12 cellular contexts compared by ENCODE assay signal in the genomic region with DNA sequence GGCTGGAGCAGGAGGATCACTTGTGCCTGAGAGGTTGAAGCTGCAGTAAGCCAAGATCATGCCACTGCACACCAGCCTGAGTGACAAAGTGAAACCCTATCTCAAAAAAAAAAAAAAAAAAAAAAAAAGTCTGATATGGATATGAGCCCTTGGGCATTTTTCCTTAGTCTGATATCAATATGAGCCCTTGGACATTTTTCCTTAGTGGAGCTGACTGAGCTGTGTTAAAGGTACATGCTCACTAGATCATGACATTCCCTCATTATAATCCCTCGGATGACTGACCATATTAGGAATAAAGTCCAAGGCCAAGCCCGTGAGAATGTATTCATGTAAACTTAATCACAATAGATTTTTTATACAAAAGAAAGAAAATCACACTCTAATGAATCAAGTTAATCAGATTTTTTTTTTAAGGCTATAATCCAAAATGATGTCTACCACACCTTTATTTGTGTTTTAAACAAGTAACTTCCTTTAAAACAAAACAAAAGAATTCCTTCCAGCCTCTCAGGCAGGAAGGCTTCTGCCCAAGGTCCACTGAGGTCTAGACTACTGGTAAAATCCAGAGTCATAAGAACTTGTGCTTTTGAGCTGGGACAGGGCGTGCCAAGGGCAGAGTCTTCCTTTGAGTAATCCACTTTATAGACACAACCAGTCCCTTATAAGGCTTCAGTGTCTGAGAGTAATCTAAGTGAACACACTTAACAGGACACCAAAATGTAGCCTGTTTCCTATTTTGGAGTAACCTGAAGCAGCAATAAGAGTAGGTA. TPM values are rescaled to one million over a fixed set of nuclear protein-coding genes. Genes with fewer than 3 reads are reported as not detected.
DNase-seq lines count a peak whose midpoint lies in the region; ATAC-seq, FAIRE-seq and TF ChIP-seq lines count a peak whose summit lies in the region.
"Had no signal": no experiment of that assay in that cellular context is flagged by ENCODE, and none has a peak within 500 bp of the region (broad histone marks: within the 10 kb centered on the region; RNA-seq: fewer than 3 reads in every experiment).

No MANE protein-coding gene starts in this region.

- no peak overlapping the region for H3K23ac ChIP-seq in H9 (ENCODE audit: insufficient read length, low read depth, low read length)

- peaks cover 0 to 35% (median 5%) of the 10 kb centered on the region in 3 experiments; a peak in 4 of 7 replicates for H3K36me3 Mint-ChIP-seq in H9 (ENCODE audit: insufficient read depth in 1 of 3, low read depth in 3 of 3)

- H3K56ac ChIP-seq in H9 (ENCODE audit: insufficient read length, low read depth, low read length) = no peak overlapping the region

- no peak overlapping the region for H2BK5ac ChIP-seq in H9 (ENCODE audit: insufficient read length, low read length)

- H3K27ac ChIP-seq in RWPE2 (ENCODE audit: poor library complexity, severe bottlenecking) (peak overlapping the region; percentile 51), psoas muscle (peak overlapping the region; percentile 19), H9 (ENCODE audit: insufficient read length, low read depth, low read length) (no peak overlapping the region)

- intact Hi-C loops in psoas muscle (cut with DNase I) = no loop called here

- no peak overlapping the region for H2BK20ac ChIP-seq in H9 (ENCODE audit: low read depth, low read length, poor library complexity, severe bottlenecking)

- no peaks in the 10 kb centered on the region for H3K9me3 ChIP-seq in RWPE2 (ENCODE audit: severe bottlenecking)
- H3K9me3 ChIP-seq in psoas muscle = no peaks in the 10 kb centered on the region
- no peaks in the 10 kb centered on the region for H3K9me3 ChIP-seq in H9 (ENCODE audit: control insufficient read depth, low read depth, low read length)

- peaks cover 6 to 7% of the 10 kb centered on the region in 2 experiments for H3K4me1 Mint-ChIP-seq in H9

- H2BK120ac ChIP-seq in H9 (ENCODE audit: low read depth, low read length, poor library complexity, severe bottlenecking) = no peak overlapping the region

- DNase-seq in Caki2 (ENCODE audit: low read depth) (peak; percentile 60), RWPE2 (ENCODE audit: low spot score) (no peak), fibroblast of pulmonary artery (ENCODE audit: low read depth) (peak; percentile 9), psoas muscle (no peak), GM12892 (ENCODE audit: insufficient read length) (no peak), ACHN (no peak), cerebellar nuclear complex (lab: John Stamatoyannopoulos, UW) (no peak), H9 (no peak)
- DNase-seq: activated T-cell treated with anti-CD3 and anti-CD28 coated beads, Interleukin-2, amount 50 U/mL, for 72 hours; DMS53; naive thymus-derived CD4-positive, alpha-beta T cell; NCI-H187 treated with DMSO at 0.1 percent for 48 hours had no signal

- no peak for FAIRE-seq in GM12892 (lab: Jason Lieb, UNC)

- no peak overlapping the region for H4K91ac ChIP-seq in H9 (ENCODE audit: insufficient read length, low read depth, low read length)

- no peak overlapping the region for H4K5ac ChIP-seq in H9 (ENCODE audit: insufficient read length, low read depth, low read length)

- no peak overlapping the region for H4K8ac ChIP-seq in H9 (replicated peaks; ENCODE audit: insufficient read length, low read depth, low read length)

- peaks cover 8% of the 10 kb centered on the region for H3K23me2 ChIP-seq in H9 (ENCODE audit: insufficient read length, low read depth, low read length, poor library complexity, severe bottlenecking)

- H2AK5ac ChIP-seq in H9 (ENCODE audit: insufficient read length, low read length) = no peak overlapping the region

- H3K4me3 ChIP-seq in RWPE2 (ENCODE audit: severe bottlenecking) (no peak overlapping the region), fibroblast of pulmonary artery (replicated peaks; ENCODE audit: low read depth, low read length) (no peak overlapping the region), psoas muscle (no peak overlapping the region)

- H2BK12ac ChIP-seq in H9 (ENCODE audit: insufficient read length, low read depth, low read length) = no peak overlapping the region

- H3K9ac ChIP-seq in H9 (ENCODE audit: extremely low read depth, insufficient read length, low read length) = no peak overlapping the region

- H3K14ac ChIP-seq in H9 (ENCODE audit: insufficient read depth, low read length) = no peak overlapping the region

- TF ChIP-seq CTCF in RWPE2 (IDR thresholded peaks at IDR 0.05; ENCODE audit: poor library complexity, severe bottlenecking) = no peak
- TF ChIP-seq CTCF in fibroblast of pulmonary artery (IDR thresholded peaks at IDR 0.05; ENCODE audit: low read length, missing control alignments) = no peak
- TF ChIP-seq CTCF in psoas muscle (IDR thresholded peaks at IDR 0.05) = no peak
- TF ChIP-seq CTCF in H9 (conservative IDR thresholded peaks at IDR 0.05) = no peak

- H3K27ac Mint-ChIP-seq in H9 = no peak overlapping the region
- H3K27ac Mint-ChIP-seq: activated T-cell treated with anti-CD3 and anti-CD28 coated beads, Interleukin-2, amount 50 U/mL, for 72 hours had no signal

- no peak for TF ChIP-seq POLR2A in GM12892 (IDR thresholded peaks at IDR 0.05; ENCODE audit: low read depth, low read length)

- no peak overlapping the region for H3K4me2 ChIP-seq in H9 (ENCODE audit: insufficient read depth, insufficient read length, low read length)

- WGBS in psoas muscle, 3 donors = 64 to 72% (median 70%) methylated on average over 3 of the region's 3 CpGs
- no CpG with 5 or more reads among the region's 3 CpGs for WGBS in H9 (ENCODE audit: extremely low coverage, insufficient read length, low lambda C conversion rate)

- H2BK15ac ChIP-seq in H9 (ENCODE audit: low read depth, low read length) = no peak overlapping the region

- ATAC-seq in RWPE2 (ENCODE audit: low read depth) = peak; percentile 57
- peak in 1 of 4 donors; percentile 18 for ATAC-seq in psoas muscle
- ATAC-seq: activated T-cell treated with anti-CD3 and anti-CD28 coated beads, Interleukin-2, amount 50 U/mL, for 72 hours; naive thymus-derived CD4-positive, alpha-beta T cell had no signal

- peaks cover 44% of the 10 kb centered on the region for H3K36me3 ChIP-seq in RWPE2 (ENCODE audit: low read depth)
- peaks cover 3 to 36% of the 10 kb centered on the region in 2 donors for H3K36me3 ChIP-seq in psoas muscle (ENCODE audit: insufficient read depth in 1 of 2, low read depth in 1 of 2)

- no peak overlapping the region for H2AFZ ChIP-seq in H9 (ENCODE audit: low read length)

- in situ Hi-C loops in Caki2 (cut with HindIII; ENCODE audit: low pct_unique_long_range_greater_than_20kb, low sequenced_read_pairs) (no loop called here), ACHN (cut with HindIII; ENCODE audit: low pct_ligation_motif_present, low pct_unique_long_range_greater_than_20kb, low sequenced_read_pairs) (no loop called here)

- peaks cover 29% of the 10 kb centered on the region for H3K4me1 ChIP-seq in RWPE2 (ENCODE audit: insufficient read depth, poor library complexity, severe bottlenecking)
- H3K4me1 ChIP-seq in psoas muscle = peaks cover 28% of the 10 kb centered on the region
- H3K4me1 ChIP-seq in H9 (ENCODE audit: insufficient read depth, low read length) = no peaks in the 10 kb centered on the region

- no peaks in the 10 kb centered on the region for H3K9me3 Mint-ChIP-seq in H9
- H3K9me3 Mint-ChIP-seq: activated T-cell treated with anti-CD3 and anti-CD28 coated beads, Interleukin-2, amount 50 U/mL, for 72 hours; naive thymus-derived CD4-positive, alpha-beta T cell had no signal

- H3K4me3 Mint-ChIP-seq in H9 = no peak overlapping the region

- no peaks in the 10 kb centered on the region for H3K79me1 ChIP-seq in H9 (ENCODE audit: insufficient read depth, low read depth, low read length, poor library complexity, severe bottlenecking)

- H3K4ac ChIP-seq in H9 (ENCODE audit: low read depth, low read length) = no peak overlapping the region

- H3K18ac ChIP-seq in H9 (ENCODE audit: insufficient read length, low read depth, low read length) = no peak overlapping the region

- H4K20me1 ChIP-seq in H9 (ENCODE audit: control insufficient read depth, insufficient read depth, insufficient read length) = no peaks in the 10 kb centered on the region

- no peak overlapping the region for H3T11ph ChIP-seq in H9 (ENCODE audit: low read length)

- H3K27me3 ChIP-seq in RWPE2 (ENCODE audit: insufficient read depth, poor library complexity, severe bottlenecking) (no peaks in the 10 kb centered on the region), psoas muscle (ENCODE audit: insufficient read depth in 3 of 3, low read length in 2 of 3) (no peaks in the 10 kb centered on the region), H9 (ENCODE audit: insufficient read depth, low read length) (no peaks in the 10 kb centered on the region)

- no peaks in the 10 kb centered on the region for H3K27me3 Mint-ChIP-seq in H9 (ENCODE audit: low read depth)
- H3K27me3 Mint-ChIP-seq: naive thymus-derived CD4-positive, alpha-beta T cell had no signal

- peaks cover 9% of the 10 kb centered on the region; the same call in 1 of the 2 replicates for H3K79me2 ChIP-seq in H9 (ENCODE audit: insufficient read depth, low read length)

RNA-seq across cellular contexts. Expression of gene PPA1, which starts 5.5 kb away (rescaled TPM):
- total RNA-seq in Caki2 (2014; rRNA removed; shearing (Covaris generic); ENCODE audit: low replicate concordance) = 182 and 204 TPM in 2 replicates
- total RNA-seq in psoas muscle (100 to 1,000 TPM in 3 of 4 donors, 10 to 100 TPM in 1; 95.3 to 131 (median 114) TPM), H9 (2021) (115 and 117 TPM in 2 replicates)
- polyA plus RNA-seq in psoas muscle = 100 to 1,000 TPM; 144 to 211 (median 159) TPM
- polyA plus RNA-seq in GM12892 (2012; ENCODE audit: missing spikeins) = 364 TPM

RNA-seq across cellular contexts. Expression of gene NPFFR1, which starts 56.1 kb away (rescaled TPM):
- not detected in 2 replicates for total RNA-seq in Caki2 (2014; rRNA removed; shearing (Covaris generic); ENCODE audit: low replicate concordance)
- not detected for total RNA-seq in psoas muscle
- under 1 TPM in 2 of 3 donors, not detected in 1; under 0.01 to 0.01 TPM for polyA plus RNA-seq in psoas muscle
- not detected for polyA plus RNA-seq in GM12892 (2012; ENCODE audit: missing spikeins)
- total RNA-seq in H9 (2021) = not detected in 2 replicates
- polyA plus RNA-seq: naive thymus-derived CD4-positive, alpha-beta T cell had no signal

RNA-seq across cellular contexts. Expression of gene SAR1A, which starts 57.4 kb away (rescaled TPM):
- 35.3 and 42.6 TPM in 2 replicates for total RNA-seq in Caki2 (2014; rRNA removed; shearing (Covaris generic); ENCODE audit: low replicate concordance)
- 10 to 100 TPM; 70.0 to 96.8 (median 90.7) TPM for total RNA-seq in psoas muscle
- polyA plus RNA-seq in psoas muscle = 10 to 100 TPM; 38.2 to 87.7 (median 63.6) TPM
- polyA plus RNA-seq in GM12892 (2012; ENCODE audit: missing spikeins) = 26.4 TPM
- 144 and 153 TPM in 2 replicates for total RNA-seq in H9 (2021)

Comparison
In these comparisons a context has a peak if more than half of its experiments do, and no peak if none do; other contexts are left out.
1. DNase-seq: peak in Caki2 (single experiment) and fibroblast of pulmonary artery (single experiment); none in RWPE2 (single experiment), psoas muscle (0 of 2), GM12892 (single experiment), ACHN (single experiment), cerebellar nuclear complex (0 of 2) and H9 (single experiment).